18 cellular contexts compared by ENCODE assay signal in the genomic region with DNA sequence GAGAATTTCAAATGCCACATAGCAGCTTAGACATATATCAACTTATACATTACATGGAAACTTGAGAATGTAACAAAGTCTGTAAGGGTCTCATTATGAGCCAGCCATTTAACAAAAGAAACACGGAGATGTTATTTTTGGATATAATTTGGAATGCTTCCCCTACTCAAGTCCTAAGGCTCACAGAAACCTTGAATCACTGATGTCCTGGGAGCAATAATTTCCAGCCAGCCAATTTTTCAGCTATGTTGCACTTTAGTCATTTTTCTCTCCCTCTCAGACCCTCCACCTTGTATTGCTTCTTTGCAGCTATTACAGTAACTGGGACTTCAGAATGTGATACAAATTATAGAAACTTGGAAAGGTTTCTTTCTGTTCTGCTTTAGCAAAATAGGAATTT.
"Had no signal": no experiment of that assay in that cellular context is flagged by ENCODE, and none has a peak within 500 bp of the region (broad histone marks: within the 10 kb centered on the region; RNA-seq: fewer than 3 reads in every experiment).

No MANE protein-coding gene starts in this region.

- H3K9ac ChIP-seq: neural progenitor cell had no signal

- DNase-seq: cerebellar nuclear complex; colonic mucosa; dermis blood vessel endothelial cell; esophagus squamous epithelium; gastrocnemius medialis; heart right ventricle; hypothalamus; kidney glomerular epithelial cell; natural killer cell; nucleus accumbens; posterior cingulate gyrus; stimulated activated CD4-positive, alpha-beta T cell treated with anti-CD3 and anti-CD28 coated beads, Interleukin-2, amount 100 ng/mL, for 24 hours; stimulated activated naive CD4-positive, alpha-beta T cell; stomach; trophoblast cell had no signal

- ATAC-seq: gastrocnemius medialis, heart right ventricle, natural killer cell, sciatic nerve had no signal

- H3K36me3 Mint-ChIP-seq: natural killer cell had no signal

- H3K4me3 ChIP-seq: colonic mucosa, esophagus squamous epithelium, gastrocnemius medialis, heart right ventricle, neural progenitor cell, skin epidermis, stomach had no signal

- H3K27me3 ChIP-seq: colonic mucosa, esophagus squamous epithelium, gastrocnemius medialis, heart right ventricle, neural progenitor cell, stomach had no signal

- H3K36me3 ChIP-seq: colonic mucosa, neural progenitor cell had no signal

- H3K4me1 Mint-ChIP-seq: neural progenitor cell had no signal

- H3K4me3 Mint-ChIP-seq: natural killer cell, neural progenitor cell had no signal

- H3K9me3 Mint-ChIP-seq: natural killer cell, neural progenitor cell had no signal

- H3K9me3 ChIP-seq: colonic mucosa, esophagus squamous epithelium, gastrocnemius medialis, stomach had no signal

- H3K4me1 ChIP-seq: colonic mucosa, neural progenitor cell, stomach had no signal

- H3K27ac Mint-ChIP-seq: natural killer cell, neural progenitor cell had no signal
